In the genomic region with DNA sequence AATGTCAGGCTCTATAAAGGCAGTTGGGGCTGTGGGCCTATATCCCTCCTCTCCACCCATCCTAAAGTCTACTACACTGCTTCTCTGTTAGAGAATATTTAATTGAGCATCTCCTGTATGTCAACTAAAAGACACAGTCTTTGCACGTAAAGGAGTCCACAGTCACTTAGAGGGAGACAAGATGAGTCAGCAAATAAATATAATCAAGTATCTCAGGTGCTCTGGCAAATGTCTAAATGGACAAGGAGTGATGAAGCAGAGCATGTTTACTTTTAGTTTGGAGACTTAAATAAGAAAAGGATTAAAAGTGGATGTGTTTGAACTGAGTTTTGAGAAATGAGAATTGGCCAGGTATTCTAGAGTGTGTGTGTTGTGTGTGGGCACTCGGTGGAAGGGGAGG, we compare ENCODE assay signal across 13 cellular contexts. TPM values are rescaled to one million over a fixed set of nuclear protein-coding genes. Genes with fewer than 3 reads are reported as not detected.
DNase-seq lines count a peak whose midpoint lies in the region; ATAC-seq, FAIRE-seq and TF ChIP-seq lines count a peak whose summit lies in the region.
"Had no signal": no experiment of that assay in that cellular context is flagged by ENCODE, and none has a peak within 500 bp of the region (broad histone marks: within the 10 kb centered on the region; RNA-seq: fewer than 3 reads in every experiment).

No MANE protein-coding gene starts in this region.

- no peak overlapping the region for H3K9ac ChIP-seq in K562 (ENCODE audit: insufficient read depth in 1 of 2, low read depth in 2 of 2, low read length in 2 of 2)
- H3K9ac ChIP-seq in colonic mucosa (ENCODE audit: low read depth in 2 of 2, low read length in 2 of 2): no peak overlapping the region

- DNase-seq in A549 (ENCODE audit: low read depth in 1 of 2, low spot score in 1 of 2) (no peak), DMS53 (lab: John Stamatoyannopoulos, UW) (peak; percentile 19), PC-9 (no peak), K562 (ENCODE audit: extremely low read depth in 1 of 4, low spot score in 3 of 4) (no peak), colonic mucosa (no peak)
- no peak for DNase-seq in stimulated activated CD4-positive, alpha-beta T cell treated with anti-CD3 and anti-CD28 coated beads, Interleukin-1b, Interleukin-23, amount 100 ng/mL, for 48 hours
- DNase-seq: BE2C; CD4-positive, alpha-beta memory T cell; HCEC 1CT had no signal

- no peak for TF ChIP-seq EP300 in A549 (IDR thresholded peaks at IDR 0.05)
- TF ChIP-seq EP300 in K562 (IDR thresholded peaks at IDR 0.05; ENCODE audit: low read length): no peak

- in situ Hi-C loops in K562 (cut with MboI): no loop called here

- no peak for FAIRE-seq in A549 (lab: Jason Lieb, UNC)
- FAIRE-seq in K562 (lab: Jason Lieb, UNC): no peak
- FAIRE-seq: A204.1, D721Med, GM12878 had no signal

- no peaks in the 10 kb centered on the region for H3F3A ChIP-seq in PC-9 (ENCODE audit: insufficient read depth, low read depth)

- H3K9me2 ChIP-seq in PC-9 (ENCODE audit: insufficient read depth): no peaks in the 10 kb centered on the region

- ATAC-seq in A549 (no peak), K562 (no peak), HG03159 (IDR thresholded peaks at IDR 0.05; ENCODE audit: unreplicated experiment) (no peak)
- ATAC-seq: GM12878 had no signal

- 33% methylated on average over 2 of the region's 2 CpGs for WGBS in A549 (ENCODE audit: missing lambda C conversion rate)
- WGBS in K562 (ENCODE audit: insufficient coverage, low coverage, missing lambda C conversion rate): 18% methylated on average over 2 of the region's 2 CpGs

- no peaks in the 10 kb centered on the region for H3K4me1 ChIP-seq in A549
- no peaks in the 10 kb centered on the region for H3K4me1 ChIP-seq in PC-9 (replicated peaks; ENCODE audit: insufficient read depth)
- H3K4me1 ChIP-seq in K562 (replicated peaks in 1 of 2; ENCODE audit: control insufficient read depth in 2 of 2, insufficient read depth in 2 of 2, low read length in 2 of 2): peaks cover 0 to 3% of the 10 kb centered on the region in 2 experiments; a peak in 2 of 5 replicates
- H3K4me1 ChIP-seq in colonic mucosa: no peaks in the 10 kb centered on the region

- H3K79me2 ChIP-seq in PC-9 (ENCODE audit: low read depth) (no peaks in the 10 kb centered on the region), K562 (ENCODE audit: control insufficient read depth, insufficient read depth, low read length) (no peaks in the 10 kb centered on the region)

- 0 out of 2 replicates have a peak overlapping the region, but pooled peaks have one; percentile 22 for H2AFZ ChIP-seq in PC-9
- H2AFZ ChIP-seq in K562 (ENCODE audit: low read depth, low read length): no peak overlapping the region

- H3K36me3 ChIP-seq in PC-9 (ENCODE audit: low read depth): no peaks in the 10 kb centered on the region
- no peaks in the 10 kb centered on the region for H3K36me3 ChIP-seq in K562 (ENCODE audit: control insufficient read depth, insufficient read depth, low read length)
- no peaks in the 10 kb centered on the region for H3K36me3 ChIP-seq in colonic mucosa
- H3K36me3 ChIP-seq: BE2C had no signal

- POLR2A ChIA-PET in A549 (lab: Yijun Ruan, JAX): no interaction called here
- POLR2A ChIA-PET in PC-9 (lab: Charles Lee; ENCODE audit: unreplicated experiment): no interaction called here
- POLR2A ChIA-PET in K562 (lab: Yijun Ruan, JAX): no interaction called here

- H4K20me1 ChIP-seq in PC-9 (ENCODE audit: insufficient read depth): no peaks in the 10 kb centered on the region
- no peaks in the 10 kb centered on the region for H4K20me1 ChIP-seq in K562 (replicated peaks; ENCODE audit: control insufficient read depth, insufficient read depth, low read length)

- H3K27ac ChIP-seq in A549 (no peak overlapping the region), PC-9 (no peak overlapping the region), K562 (ENCODE audit: extremely low read depth, low read depth, low read length) (no peak overlapping the region), colonic mucosa (no peak overlapping the region)

- no peaks in the 10 kb centered on the region for H3K9me1 ChIP-seq in K562 (ENCODE audit: control insufficient read depth, insufficient read depth, low read length)

- CTCF ChIA-PET in A549 (lab: Yijun Ruan, JAX): no interaction called here
- CTCF ChIA-PET in PC-9 (lab: Charles Lee): no interaction called here
- CTCF ChIA-PET in K562 (lab: Yijun Ruan, JAX; ENCODE audit: low intra/inter-chr PET ratio): no interaction called here

- TF ChIP-seq POLR2A in A549 (IDR thresholded peaks at IDR 0.05; ENCODE audit: low read length): no peak
- no peak for TF ChIP-seq POLR2A in K562 (conservative IDR thresholded peaks at IDR 0.05)

- H3K4me3 ChIP-seq in A549: no peak overlapping the region
- no peak overlapping the region for H3K4me3 ChIP-seq in PC-9
- H3K4me3 ChIP-seq in K562: no peak overlapping the region
- no peak overlapping the region for H3K4me3 ChIP-seq in colonic mucosa
- H3K4me3 ChIP-seq: GM12878 had no signal

- intact Hi-C loops in PC-9 (cut with micrococcal nuclease; ENCODE audit: unreplicated experiment): no loop called here
- intact Hi-C loops in K562 (cut with micrococcal nuclease): no loop called here
- intact Hi-C loops in colonic mucosa (cut with DNase I): no loop called here

- no peaks in the 10 kb centered on the region for H3K27me3 ChIP-seq in PC-9 (ENCODE audit: insufficient read depth, low read depth)
- H3K27me3 ChIP-seq in K562 (ENCODE audit: control insufficient read depth in 2 of 2, insufficient read depth in 2 of 2, low read length in 2 of 2): no peaks in the 10 kb centered on the region
- no peaks in the 10 kb centered on the region for H3K27me3 ChIP-seq in colonic mucosa
- H3K27me3 ChIP-seq: BE2C had no signal

- TF ChIP-seq RAD21 in A549 (conservative IDR thresholded peaks at IDR 0.05 in 1 of 2, IDR thresholded peaks at IDR 0.05 in 1 of 2) (no peak), K562 (CRISPR knock-in tag; conservative IDR thresholded peaks at IDR 0.05 in 1 of 2, IDR thresholded peaks at IDR 0.05 in 1 of 2) (no peak)

- H3K4me2 ChIP-seq in A549: no peak overlapping the region
- no peak overlapping the region for H3K4me2 ChIP-seq in PC-9
- H3K4me2 ChIP-seq in K562 (ENCODE audit: insufficient read depth, low read length): no peak overlapping the region

- H3K9me3 ChIP-seq in A549 (no peaks in the 10 kb centered on the region), PC-9 (ENCODE audit: insufficient read depth, low read depth) (no peaks in the 10 kb centered on the region), K562 (replicated peaks; ENCODE audit: control insufficient read depth, insufficient read depth, low read depth, low read length) (no peaks in the 10 kb centered on the region), colonic mucosa (no peaks in the 10 kb centered on the region)
- H3K9me3 ChIP-seq: BE2C had no signal

- BruUV-seq in PC-9 (replicated peaks; lab: Mats Ljungman, UMichigan) (no TSS peak), K562 (replicated peaks; lab: Mats Ljungman, UMichigan) (no TSS peak)

- TF ChIP-seq CTCF in A549 (IDR thresholded peaks at IDR 0.05): no peak
- TF ChIP-seq CTCF in PC-9 (conservative IDR thresholded peaks at IDR 0.05): no peak
- no peak for TF ChIP-seq CTCF in K562 (IDR thresholded peaks at IDR 0.05 in 2 of 3, conservative IDR thresholded peaks at IDR 0.05 in 1 of 3; ENCODE audit: insufficient read depth in 2 of 3, low read depth in 1 of 3, low read length in 3 of 3)
- no peak for TF ChIP-seq CTCF in colonic mucosa (IDR thresholded peaks at IDR 0.05)

TF ChIP-seq in A549, 52 proteins besides CTCF, POLR2A, EP300 and RAD21:
- TF ChIP-seq NFE2L2 (conservative IDR thresholded peaks at IDR 0.05; ENCODE audit: low read length) (peak; percentile 46; the same call in 1 of the 2 replicates), MAFK (IDR thresholded peaks at IDR 0.05; ENCODE audit: partially characterized antibody) (peak; percentile 85), TP53 (CRISPR knock-in tag; IDR thresholded peaks at IDR 0.05) (no peak)

TF ChIP-seq in K562, 482 proteins besides CTCF, POLR2A, EP300 and RAD21 (continues in another document):
- peak; percentile 92 for TF ChIP-seq MAFK (IDR thresholded peaks at IDR 0.05; ENCODE audit: low read length)

RNA-seq across cellular contexts. Expression of gene RAP1A, which starts 41.8 kb away (rescaled TPM):
- polyA plus RNA-seq in A549 (2011; rRNA removed): 32.8 and 39.8 TPM in 2 replicates
- polyA plus RNA-seq in A549 (2012; cell fraction: cytosol; rRNA removed): 10.3 and 11.4 TPM in 2 replicates
- polyA plus RNA-seq in A549 (2012; cell fraction: nucleus; rRNA removed): 1.1 and 2.2 TPM in 2 replicates
- 33.4 to 37.3 TPM (median 37.1 TPM) in 3 replicates for polyA plus RNA-seq in A549 (2017; fragmentation: RNase III; extraction: RNeasy Plus Mini Kit Qiagen cat#74134 plus additional on column Dnase treatment)
- 6.3 and 6.7 TPM in 2 replicates for polyA minus RNA-seq in A549 (2011; rRNA and poly(A)+ RNA removed)
- 45.4 and 55.2 TPM in 2 replicates for total RNA-seq in PC-9 (2021)
- 4.2 and 14.3 TPM in 2 replicates for total RNA-seq in K562 (2011; cell fraction: chromatin; rRNA removed; ENCODE audit: low replicate concordance)
- total RNA-seq in K562 (2011; cell fraction: nucleolus; rRNA removed): 2.2 and 3.4 TPM in 2 replicates
- total RNA-seq in K562 (2011; cell fraction: nucleoplasm; rRNA removed): 7.9 and 18.7 TPM in 2 replicates
- 13.4 and 19.0 TPM in 2 replicates for total RNA-seq in K562 (2014; rRNA removed)
- 32.5 and 40.1 TPM in 2 replicates for total RNA-seq in K562 (2014; rRNA removed; fragmentation: Illumina TruSeq; extraction: Trizol)
- 19.4 and 24.5 TPM in 2 replicates for total RNA-seq in K562 (2015; rRNA removed; fragmentation: Illumina TruSeq; extraction: Trizol)
- total RNA-seq in K562 (2021): 57.6 and 60.7 TPM in 2 replicates
- 49.0 and 77.3 TPM in 2 replicates for polyA plus RNA-seq in K562 (2011; rRNA removed)
- 11.3 and 24.6 TPM in 2 replicates for polyA plus RNA-seq in K562 (2011; cell fraction: cytosol; rRNA removed)
- 6.6 and 11.5 TPM in 2 replicates for polyA plus RNA-seq in K562 (2011; cell fraction: nucleus; rRNA removed)
- polyA plus RNA-seq in K562 (2012): 68.6 and 95.0 TPM in 2 replicates
- 68.8 and 86.2 TPM in 2 replicates for polyA plus RNA-seq in K562 (2014; fragmentation: Illumina TruSeq; extraction: Trizol)
- 10 to 100 TPM; 21.3 to 28.9 TPM for polyA plus RNA-seq in K562 (2014; fragmentation: Nextera tagmentation; extraction: Ambion mirVana)
- polyA plus RNA-seq in K562 (2014; rRNA removed): 45.9 and 48.2 TPM in 2 replicates
- 49.7 and 52.8 TPM in 2 replicates for polyA minus RNA-seq in K562 (2011; rRNA and poly(A)+ RNA removed)
- polyA minus RNA-seq in K562 (2011; cell fraction: cytosol; rRNA and poly(A)+ RNA removed): 20.3 and 24.0 TPM in 2 replicates
- 4.7 and 9.1 TPM in 2 replicates for polyA minus RNA-seq in K562 (2011; cell fraction: nucleus; rRNA and poly(A)+ RNA removed)
- 100 to 1,000 TPM in 1 of 2 donors, 10 to 100 TPM in 1; 83.9 to 146 TPM for total RNA-seq in colonic mucosa

Comparison
In these comparisons a context has a peak if more than half of its experiments do, and no peak if none do; other contexts are left out.
1. Of the 35 proteins assayed by ChIP-seq in both K562 and A549: peak only in K562: none; only in A549: none; in both: MAFK; in neither: 34.